ENCODE assay signal across 19 cellular contexts in the genomic region with DNA sequence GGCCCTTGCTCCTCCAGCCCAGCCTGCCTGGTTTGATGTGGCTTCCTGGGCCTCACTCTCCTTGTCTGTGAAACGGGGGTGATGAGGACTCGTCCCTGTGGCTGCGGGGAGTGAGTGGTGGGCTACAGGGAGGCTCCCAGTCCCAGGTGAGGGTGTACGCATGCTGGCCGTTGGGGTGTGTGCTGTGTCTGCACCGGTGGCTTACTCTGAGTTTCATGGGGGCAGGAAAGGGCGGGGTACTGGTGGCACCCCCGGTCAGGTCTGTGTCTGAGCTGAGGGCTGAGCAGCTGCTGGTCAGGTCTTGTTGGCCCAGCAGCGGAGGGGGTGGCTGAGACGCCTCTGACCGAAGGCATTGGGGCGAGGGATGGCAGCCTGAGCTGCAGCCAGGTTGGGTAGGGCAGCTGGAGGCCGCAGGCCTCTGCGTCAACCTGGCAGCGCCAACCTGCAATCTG. TPM values are rescaled to one million over a fixed set of nuclear protein-coding genes. Genes with fewer than 3 reads are reported as not detected.
DNase-seq lines count a peak whose midpoint lies in the region; ATAC-seq and TF ChIP-seq lines count a peak whose summit lies in the region.
"Had no signal": no experiment of that assay in that cellular context is flagged by ENCODE, and none has a peak within 500 bp of the region (broad histone marks: within the 10 kb centered on the region; RNA-seq: fewer than 3 reads in every experiment).

No MANE protein-coding gene starts in this region.

- H3K27ac ChIP-seq in GM23338 (ENCODE audit: low read depth), result no peak overlapping the region
- H3K27ac ChIP-seq: 22Rv1 had no signal

- H3K27me3 Mint-ChIP-seq in activated CD4-positive, alpha-beta T cell treated with anti-CD3 and anti-CD28 coated beads, Interleukin-2, amount 10 ng/mL, durations not matched to agents 7 days and 5 days, result no peaks in the 10 kb centered on the region
- peaks cover 8% of the 10 kb centered on the region for H3K27me3 Mint-ChIP-seq in GM23338 (ENCODE audit: insufficient read depth, low read depth, poor library complexity)
- no peaks in the 10 kb centered on the region for H3K27me3 Mint-ChIP-seq in WTC11 (ENCODE audit: low read depth)
- H3K27me3 Mint-ChIP-seq in nephron progenitor cell (ENCODE audit: low read depth, poor library complexity), result no peaks in the 10 kb centered on the region
- H3K27me3 Mint-ChIP-seq: B cell; CD4-positive, alpha-beta T cell; IgD-negative memory B cell had no signal

- peaks cover 12% of the 10 kb centered on the region for H3K79me2 ChIP-seq in GM23338 (replicated peaks; ENCODE audit: insufficient read depth)

- no peaks in the 10 kb centered on the region for H3K4me1 ChIP-seq in GM23338 (ENCODE audit: insufficient read depth)

- DNase-seq in activated CD4-positive, alpha-beta T cell treated with anti-CD3 and anti-CD28 coated beads, Interleukin-2, amount 10 ng/mL, durations not matched to agents 7 days and 5 days, result no peak
- DNase-seq in activated CD4-positive, alpha-beta T cell treated with anti-CD3 and anti-CD28 coated beads, Interleukin-2, amount 50 U/mL, for 48 hours, result no peak
- DNase-seq in GM23338 (ENCODE audit: low spot score), result no peak
- no peak for DNase-seq in WTC11 (ENCODE audit: low spot score)
- no peak for DNase-seq in nephron progenitor cell
- DNase-seq in DMS79 treated with DMSO at 0.1 percent for 48 hours (lab: John Stamatoyannopoulos, UW), result no peak
- DNase-seq in DMS153 (lab: John Stamatoyannopoulos, UW), result no peak
- DNase-seq in amniotic stem cell (lab: John Stamatoyannopoulos, UW), result no peak
- DNase-seq: Calu3; CD4-positive, alpha-beta T cell; MV-4-11; NCI-H1417; NCI-H1930; NCI-H69; NK-92 treated with Interleukin-12 subunit alpha and Interleukin-12 subunit beta, amount 100 ng/mL, for 24 hours had no signal

- H3K36me3 Mint-ChIP-seq in activated CD4-positive, alpha-beta T cell treated with anti-CD3 and anti-CD28 coated beads, Interleukin-2, amount 10 ng/mL, durations not matched to agents 7 days and 5 days (ENCODE audit: low read depth), result no peaks in the 10 kb centered on the region
- H3K36me3 Mint-ChIP-seq in GM23338 (ENCODE audit: low read depth) (0 out of 3 replicates have a peak, but pooled peaks cover 5% of the 10 kb centered on the region), WTC11 (no peaks in the 10 kb centered on the region), nephron progenitor cell (ENCODE audit: low read depth) (no peaks in the 10 kb centered on the region)
- H3K36me3 Mint-ChIP-seq: IgD-negative memory B cell had no signal

- H3K4me3 ChIP-seq in GM23338, result no peak overlapping the region
- H3K4me3 ChIP-seq: GM12878 had no signal

- H2AFZ ChIP-seq in GM23338, result no peak overlapping the region

- no peak overlapping the region for H3K4me3 Mint-ChIP-seq in activated CD4-positive, alpha-beta T cell treated with anti-CD3 and anti-CD28 coated beads, Interleukin-2, amount 10 ng/mL, durations not matched to agents 7 days and 5 days
- no peak overlapping the region for H3K4me3 Mint-ChIP-seq in GM23338
- no peak overlapping the region for H3K4me3 Mint-ChIP-seq in WTC11
- no peak overlapping the region for H3K4me3 Mint-ChIP-seq in nephron progenitor cell
- H3K4me3 Mint-ChIP-seq: B cell; CD4-positive, alpha-beta T cell; IgD-negative memory B cell had no signal

- no peaks in the 10 kb centered on the region for H3K27me3 ChIP-seq in GM23338 (ENCODE audit: insufficient read depth)

- TF ChIP-seq CTCF in GM23338 (conservative IDR thresholded peaks at IDR 0.05; ENCODE audit: low read depth in 2 of 2) (no peak), WTC11 (IDR thresholded peaks at IDR 0.05) (no peak), nephron progenitor cell (IDR thresholded peaks at IDR 0.05) (no peak)

- no peaks in the 10 kb centered on the region for H3K9me2 ChIP-seq in GM23338 (ENCODE audit: insufficient read depth)

- H3K9me3 Mint-ChIP-seq in activated CD4-positive, alpha-beta T cell treated with anti-CD3 and anti-CD28 coated beads, Interleukin-2, amount 10 ng/mL, durations not matched to agents 7 days and 5 days, result no peaks in the 10 kb centered on the region
- H3K9me3 Mint-ChIP-seq in GM23338, result no peaks in the 10 kb centered on the region
- no peaks in the 10 kb centered on the region for H3K9me3 Mint-ChIP-seq in WTC11
- H3K9me3 Mint-ChIP-seq in nephron progenitor cell, result no peaks in the 10 kb centered on the region
- H3K9me3 Mint-ChIP-seq: CD4-positive, alpha-beta T cell; IgD-negative memory B cell had no signal

- no peak overlapping the region for H3K4me2 ChIP-seq in GM23338

- H3K27ac Mint-ChIP-seq in activated CD4-positive, alpha-beta T cell treated with anti-CD3 and anti-CD28 coated beads, Interleukin-2, amount 10 ng/mL, durations not matched to agents 7 days and 5 days, result peak overlapping the region; percentile 77
- H3K27ac Mint-ChIP-seq in GM23338 (peak overlapping the region; percentile 77), WTC11 (0 out of 2 replicates have a peak overlapping the region, but pooled peaks have one; percentile 36), nephron progenitor cell (peak overlapping the region; percentile 36)
- H3K27ac Mint-ChIP-seq: B cell; CD4-positive, alpha-beta T cell had no signal

- POLR2A ChIA-PET in activated CD4-positive, alpha-beta T cell treated with anti-CD3 and anti-CD28 coated beads, Interleukin-2, amount 10 ng/mL, durations not matched to agents 7 days and 5 days (lab: Charles Lee), result no interaction called here
- POLR2A ChIA-PET in WTC11 (lab: Charles Lee), result no interaction called here

- peaks cover 8% of the 10 kb centered on the region for H4K20me1 ChIP-seq in GM23338 (replicated peaks; ENCODE audit: insufficient read depth)

- 0 out of 2 replicates have a peak, but pooled peaks cover 8% of the 10 kb centered on the region for H3F3A ChIP-seq in GM23338 (replicated peaks; ENCODE audit: low read depth)

- CTCF ChIA-PET in activated CD4-positive, alpha-beta T cell treated with anti-CD3 and anti-CD28 coated beads, Interleukin-2, amount 10 ng/mL, durations not matched to agents 7 days and 5 days (lab: Charles Lee), result interaction anchor here (1.7 kb wide), 1 partner anchor 10 kb away, joined by 5 read pairs; no protein-coding TSS in a partner anchor
- CTCF ChIA-PET in WTC11 (lab: Charles Lee), result interaction anchor here (0.9 kb wide), 1 partner anchor 10 kb away, joined by 4 read pairs; no protein-coding TSS in a partner anchor

- no peak for ATAC-seq in GM23338
- no peak for ATAC-seq in WTC11
- ATAC-seq: GM12878 had no signal

- H3K4me1 Mint-ChIP-seq in activated CD4-positive, alpha-beta T cell treated with anti-CD3 and anti-CD28 coated beads, Interleukin-2, amount 10 ng/mL, durations not matched to agents 7 days and 5 days, result peaks cover 8% of the 10 kb centered on the region
- H3K4me1 Mint-ChIP-seq in GM23338 (peaks cover 3% of the 10 kb centered on the region; the same call in 1 of the 3 replicates), WTC11 (0 out of 2 replicates have a peak, but pooled peaks cover 3% of the 10 kb centered on the region), nephron progenitor cell (no peaks in the 10 kb centered on the region)

- no peaks in the 10 kb centered on the region for H3K36me3 ChIP-seq in GM23338 (ENCODE audit: insufficient read depth)

TF ChIP-seq in GM23338, 12 proteins besides CTCF, POLR2A, EP300 and RAD21:
- TF ChIP-seq EZH2 (IDR thresholded peaks at IDR 0.05; ENCODE audit: low read depth, unreplicated experiment) (no peak), JUNB (IDR thresholded peaks at IDR 0.05; ENCODE audit: unreplicated experiment) (no peak), ZNF114 (CRISPR knock-in tag; IDR thresholded peaks at IDR 0.05) (no peak), POLR2AphosphoS5 (IDR thresholded peaks at IDR 0.05; ENCODE audit: low read depth) (no peak), EZH2phosphoT487 (IDR thresholded peaks at IDR 0.05; ENCODE audit: unreplicated experiment) (no peak)

TF ChIP-seq in WTC11, 78 proteins besides CTCF, POLR2A, EP300 and RAD21 (continues in another document):
- TF ChIP-seq CREB1 (CRISPR knock-in tag; IDR thresholded peaks at IDR 0.05), result no peak

RNA-seq across cellular contexts. Expression of a gene that starts 11.2 kb away (rescaled TPM):
- total RNA-seq in activated CD4-positive, alpha-beta T cell treated with anti-CD3 and anti-CD28 coated beads, Interleukin-2, amount 10 ng/mL, durations not matched to agents 7 days and 5 days, result 10 to 100 TPM; 28.1 to 36.1 TPM
- 26.2 and 33.8 TPM in 2 replicates for total RNA-seq in GM23338 (2014; rRNA removed; shearing (Covaris generic))
- 8.4 and 9.3 TPM in 2 replicates for polyA plus RNA-seq in GM23338 (2016; fragmentation: Nextera tagmentation; extraction: Ambion mirVana)
- total RNA-seq in WTC11 (2021), result 55.5 to 67.8 TPM (median 62.5 TPM) in 3 replicates

RNA-seq across cellular contexts. Expression of a gene that starts 23.4 kb away (rescaled TPM):
- total RNA-seq in activated CD4-positive, alpha-beta T cell treated with anti-CD3 and anti-CD28 coated beads, Interleukin-2, amount 10 ng/mL, durations not matched to agents 7 days and 5 days, result 10 to 100 TPM; 34.4 to 45.7 TPM
- 72.7 and 73.0 TPM in 2 replicates for total RNA-seq in GM23338 (2014; rRNA removed; shearing (Covaris generic))
- 52.4 and 59.3 TPM in 2 replicates for polyA plus RNA-seq in GM23338 (2016; fragmentation: Nextera tagmentation; extraction: Ambion mirVana)
- total RNA-seq in WTC11 (2021), result 76.2 to 97.4 TPM (median 85.2 TPM) in 3 replicates

RNA-seq across cellular contexts. Expression of a gene that starts 44.1 kb away (rescaled TPM):
- total RNA-seq in activated CD4-positive, alpha-beta T cell treated with anti-CD3 and anti-CD28 coated beads, Interleukin-2, amount 10 ng/mL, durations not matched to agents 7 days and 5 days, result 10 to 100 TPM; 53.9 to 57.0 TPM
- total RNA-seq in GM23338 (2014; rRNA removed; shearing (Covaris generic)), result 47.7 and 57.2 TPM in 2 replicates
- 24.5 and 26.3 TPM in 2 replicates for polyA plus RNA-seq in GM23338 (2016; fragmentation: Nextera tagmentation; extraction: Ambion mirVana)
- 73.0 to 76.7 TPM (median 75.8 TPM) in 3 replicates for total RNA-seq in WTC11 (2021)
